1 cellular context compared by ENCODE assay signal in the genomic region with DNA sequence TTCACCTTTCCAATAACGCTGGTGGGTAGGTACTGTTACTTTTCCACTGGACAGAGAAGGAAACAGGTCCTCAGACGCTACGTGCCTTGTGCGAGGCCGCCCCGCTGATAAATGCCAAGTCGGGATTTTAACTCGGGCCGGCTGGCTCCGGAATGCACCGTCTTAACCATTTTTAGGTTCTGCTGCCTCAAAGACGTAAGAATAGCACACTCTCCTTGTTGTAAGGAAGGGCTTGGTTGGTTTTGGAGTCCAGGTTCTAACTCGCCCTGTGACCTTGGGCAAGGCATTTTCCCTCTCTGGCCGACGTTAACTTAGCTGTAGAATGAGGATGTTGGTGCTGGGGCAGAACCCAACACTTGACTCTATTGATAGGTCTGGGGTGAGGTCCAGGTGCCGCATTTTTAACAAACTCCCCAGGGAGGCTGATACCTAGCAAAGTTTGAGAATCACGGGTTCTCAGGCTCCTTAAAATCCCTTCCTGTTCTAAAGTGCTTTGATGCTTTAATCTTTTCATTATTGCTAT.
TF ChIP-seq lines count a peak whose summit lies in the region.

No MANE protein-coding gene starts in this region.

TF ChIP-seq in IMR-90, 13 proteins besides CTCF, POLR2A, EP300 and RAD21:
- TF ChIP-seq CEBPB (IDR thresholded peaks at IDR 0.05; ENCODE audit: low read depth, low read length) (no peak), CHD1 (IDR thresholded peaks at IDR 0.05; ENCODE audit: low read depth, low read length) (no peak), NFE2L2 (IDR thresholded peaks at IDR 0.05; ENCODE audit: low read depth, low read length) (no peak), SMC3 (IDR thresholded peaks at IDR 0.05; ENCODE audit: low read depth, low read length) (no peak), RCOR1 (IDR thresholded peaks at IDR 0.05; ENCODE audit: insufficient replicate concordance, low read length) (no peak), MXI1 (IDR thresholded peaks at IDR 0.05; ENCODE audit: borderline replicate concordance, low read depth, low read length) (no peak), RFX5 (IDR thresholded peaks at IDR 0.05; ENCODE audit: low read depth, low read length) (no peak), FOS (IDR thresholded peaks at IDR 0.05; ENCODE audit: low read depth, low read length) (no peak), MAZ (IDR thresholded peaks at IDR 0.05; ENCODE audit: borderline replicate concordance, low read depth, low read length) (no peak), MAFK (IDR thresholded peaks at IDR 0.05; ENCODE audit: low read depth, low read length) (no peak), BHLHE40 (IDR thresholded peaks at IDR 0.05; ENCODE audit: low read depth, low read length) (no peak)
- TF ChIP-seq, protein P1, sequence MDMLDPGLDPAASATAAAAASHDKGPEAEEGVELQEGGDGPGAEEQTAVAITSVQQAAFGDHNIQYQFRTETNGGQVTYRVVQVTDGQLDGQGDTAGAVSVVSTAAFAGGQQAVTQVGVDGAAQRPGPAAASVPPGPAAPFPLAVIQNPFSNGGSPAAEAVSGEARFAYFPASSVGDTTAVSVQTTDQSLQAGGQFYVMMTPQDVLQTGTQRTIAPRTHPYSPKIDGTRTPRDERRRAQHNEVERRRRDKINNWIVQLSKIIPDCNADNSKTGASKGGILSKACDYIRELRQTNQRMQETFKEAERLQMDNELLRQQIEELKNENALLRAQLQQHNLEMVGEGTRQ (IDR thresholded peaks at IDR 0.05; ENCODE audit: low read depth, low read length), result no peak
- TF ChIP-seq, protein P2, sequence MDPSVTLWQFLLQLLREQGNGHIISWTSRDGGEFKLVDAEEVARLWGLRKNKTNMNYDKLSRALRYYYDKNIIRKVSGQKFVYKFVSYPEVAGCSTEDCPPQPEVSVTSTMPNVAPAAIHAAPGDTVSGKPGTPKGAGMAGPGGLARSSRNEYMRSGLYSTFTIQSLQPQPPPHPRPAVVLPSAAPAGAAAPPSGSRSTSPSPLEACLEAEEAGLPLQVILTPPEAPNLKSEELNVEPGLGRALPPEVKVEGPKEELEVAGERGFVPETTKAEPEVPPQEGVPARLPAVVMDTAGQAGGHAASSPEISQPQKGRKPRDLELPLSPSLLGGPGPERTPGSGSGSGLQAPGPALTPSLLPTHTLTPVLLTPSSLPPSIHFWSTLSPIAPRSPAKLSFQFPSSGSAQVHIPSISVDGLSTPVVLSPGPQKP (IDR thresholded peaks at IDR 0.05; ENCODE audit: borderline replicate concordance, low read depth, low read length), result no peak
TF ChIP-seq in IMR-90: peak in this region for 0.
